In genomic region chr6:81752084-81752968, GRCh38 we compare ENCODE assay signal across 8 cellular contexts. TPM values are rescaled to one million over a fixed set of nuclear protein-coding genes. Genes with fewer than 3 reads are reported as not detected.
DNase-seq lines count a peak whose midpoint lies in the region; ATAC-seq, FAIRE-seq and TF ChIP-seq lines count a peak whose summit lies in the region.

TENT5A (minus strand) TSS chr6:81752681; CDS start chr6:81752141, 540 bp downstream.

- peak within 1 kb of the TSS; percentile 35 to 87 (median 81); a peak in 4 of 7 replicates for H3K27ac Mint-ChIP-seq in H9
- H3K27ac Mint-ChIP-seq in activated naive CD8-positive, alpha-beta T cell treated with anti-CD3 and anti-CD28 coated beads, Interleukin-2, amount 10 ng/mL, durations not matched to agents 7 days and 5 days: peak within 1 kb of the TSS; percentile 91

- H3K4me3 ChIP-seq in MM.1S (ENCODE audit: low read length) (peak within 1 kb of the TSS; percentile 92), pancreas (peak within 1 kb of the TSS; percentile 53 to 91 (median 84)), thymus (ENCODE audit: low read length) (peak within 1 kb of the TSS; percentile 91)

- H3K27me3 ChIP-seq in H9 (ENCODE audit: insufficient read depth, low read length): peaks cover 7% of the 10 kb centered on the region; the same call in 1 of the 2 replicates
- no peaks in the 10 kb centered on the region for H3K27me3 ChIP-seq in MM.1S (replicated peaks; ENCODE audit: insufficient read depth, low read length)
- no peaks in the 10 kb centered on the region for H3K27me3 ChIP-seq in pancreas
- peaks cover 20% of the 10 kb centered on the region for H3K27me3 ChIP-seq in thymus (ENCODE audit: control insufficient read depth, insufficient read depth)

- H3K27ac ChIP-seq in H9 (ENCODE audit: insufficient read length, low read depth, low read length): no peak within 1 kb of the TSS
- H3K27ac ChIP-seq in MM.1S (ENCODE audit: low read length): peak within 1 kb of the TSS; percentile 87
- peak within 1 kb of the TSS; percentile 90 to 99 (median 96) for H3K27ac ChIP-seq in pancreas
- peak within 1 kb of the TSS; percentile 94 for H3K27ac ChIP-seq in thymus (ENCODE audit: low read depth)

- H2BK15ac ChIP-seq in H9 (ENCODE audit: low read depth, low read length): no peak within 1 kb of the TSS

- H3K4me1 ChIP-seq in H9 (ENCODE audit: insufficient read depth, low read length) (no peaks in the 10 kb centered on the region), MM.1S (ENCODE audit: low read length) (no peaks in the 10 kb centered on the region), pancreas (peaks cover 0 to 23% (median 14%) of the 10 kb centered on the region in 3 donors), thymus (ENCODE audit: control insufficient read depth, insufficient read depth, low read length) (peaks cover 8% of the 10 kb centered on the region)

- no peak within 1 kb of the TSS for H4K8ac ChIP-seq in H9 (replicated peaks; ENCODE audit: insufficient read length, low read depth, low read length)

- peaks cover 0 to 2% of the 10 kb centered on the region in 2 experiments; a peak in 1 of 5 replicates for H3K9me3 Mint-ChIP-seq in H9
- no peaks in the 10 kb centered on the region for H3K9me3 Mint-ChIP-seq in activated naive CD8-positive, alpha-beta T cell treated with anti-CD3 and anti-CD28 coated beads, Interleukin-2, amount 10 ng/mL, durations not matched to agents 7 days and 5 days

- no peak within 1 kb of the TSS for H2AK5ac ChIP-seq in H9 (ENCODE audit: insufficient read length, low read length)

- H4K91ac ChIP-seq in H9 (ENCODE audit: insufficient read length, low read depth, low read length): no peak within 1 kb of the TSS

- peaks cover 0 to 3% (median 0%) of the 10 kb centered on the region in 3 experiments; a peak in 3 of 7 replicates for H3K36me3 Mint-ChIP-seq in H9 (ENCODE audit: insufficient read depth in 1 of 3, low read depth in 3 of 3)
- peaks cover 10% of the 10 kb centered on the region for H3K36me3 Mint-ChIP-seq in activated naive CD8-positive, alpha-beta T cell treated with anti-CD3 and anti-CD28 coated beads, Interleukin-2, amount 10 ng/mL, durations not matched to agents 7 days and 5 days

- no peak within 1 kb of the TSS for H3K4ac ChIP-seq in H9 (ENCODE audit: low read depth, low read length)

- intact Hi-C loops in Right ventricle myocardium inferior (cut with DNase I): loop anchor here (2.0 to 10.0 kb wide), 9 partner anchors 85 to 1540 kb away; no protein-coding TSS in a partner anchor
- intact Hi-C loops in pancreas (cut with DNase I): loop anchor here in 1 of 3 donors (10.0 kb wide), 1 partner anchor 1148 kb away; no protein-coding TSS in a partner anchor

- H3K23ac ChIP-seq in H9 (ENCODE audit: insufficient read length, low read depth, low read length): no peak within 1 kb of the TSS

- no peak for FAIRE-seq in pancreas (lab: Jason Lieb, UNC)

- no peak within 1 kb of the TSS for H2BK5ac ChIP-seq in H9 (ENCODE audit: insufficient read length, low read length)

- no peak within 1 kb of the TSS for H2BK12ac ChIP-seq in H9 (ENCODE audit: insufficient read length, low read depth, low read length)

- no peak within 1 kb of the TSS for H2BK120ac ChIP-seq in H9 (ENCODE audit: low read depth, low read length, poor library complexity, severe bottlenecking)

- H3K18ac ChIP-seq in H9 (ENCODE audit: insufficient read length, low read depth, low read length): peak within 1 kb of the TSS; percentile 3

- peaks cover 43% of the 10 kb centered on the region for H3K27me3 Mint-ChIP-seq in H9 (ENCODE audit: low read depth)
- peaks cover 10% of the 10 kb centered on the region for H3K27me3 Mint-ChIP-seq in activated naive CD8-positive, alpha-beta T cell treated with anti-CD3 and anti-CD28 coated beads, Interleukin-2, amount 10 ng/mL, durations not matched to agents 7 days and 5 days

- no peaks in the 10 kb centered on the region for H3K9me2 ChIP-seq in MM.1S (replicated peaks; ENCODE audit: insufficient read depth, low read length)

- no peaks in the 10 kb centered on the region for H3K79me2 ChIP-seq in H9 (ENCODE audit: insufficient read depth, low read length)
- H3K79me2 ChIP-seq in MM.1S (ENCODE audit: low read length): no peaks in the 10 kb centered on the region

- H2BK20ac ChIP-seq in H9 (ENCODE audit: low read depth, low read length, poor library complexity, severe bottlenecking): no peak within 1 kb of the TSS

- H3K4me3 Mint-ChIP-seq in H9: peak within 1 kb of the TSS; percentile 90 to 91
- H3K4me3 Mint-ChIP-seq in activated naive CD8-positive, alpha-beta T cell treated with anti-CD3 and anti-CD28 coated beads, Interleukin-2, amount 10 ng/mL, durations not matched to agents 7 days and 5 days: peak within 1 kb of the TSS; percentile 96

- TF ChIP-seq CTCF in H9 (conservative IDR thresholded peaks at IDR 0.05) (peak; percentile 26; the same call in 1 of the 3 replicates), MM.1S (IDR thresholded peaks at IDR 0.05; ENCODE audit: low read length) (no peak; the same call in 1 of the 2 replicates), pancreas (IDR thresholded peaks at IDR 0.05) (no peak)

- peak within 1 kb of the TSS; percentile 70 for H3K4me2 ChIP-seq in H9 (ENCODE audit: insufficient read depth, insufficient read length, low read length)
- H3K4me2 ChIP-seq in MM.1S (ENCODE audit: low read depth, low read length): peak within 1 kb of the TSS; percentile 64

- DNase-seq in GM04503 (ENCODE audit: low read depth): peak; percentile 68
- peak; percentile 94 for DNase-seq in H9
- DNase-seq in MM.1S: peak; percentile 87
- peak; percentile 87 for DNase-seq in SKM-1 treated with dmso at 0.1 percent for 144 hours (lab: John Stamatoyannopoulos, UW; ENCODE audit: unreplicated experiment)
- peak; percentile 87 for DNase-seq in activated naive CD8-positive, alpha-beta T cell treated with anti-CD3 and anti-CD28 coated beads, Interleukin-2, amount 10 ng/mL, durations not matched to agents 7 days and 5 days
- peak; percentile 98 for DNase-seq in Right ventricle myocardium inferior (ENCODE audit: missing footprints)
- peak; percentile 91 to 95 (median 93) for DNase-seq in pancreas

- no CpG with 5 or more reads among the region's 78 CpGs for WGBS in H9 (ENCODE audit: extremely low coverage, insufficient read length, low lambda C conversion rate)
- WGBS in pancreas, 2 donors: 0 to 1% methylated on average over 55 to 78 of the region's 78 CpGs
- under 1% methylated on average over 78 of the region's 78 CpGs for WGBS in thymus

- H3K23me2 ChIP-seq in H9 (ENCODE audit: insufficient read length, low read depth, low read length, poor library complexity, severe bottlenecking): peaks cover 12% of the 10 kb centered on the region

- H3K14ac ChIP-seq in H9 (ENCODE audit: insufficient read depth, low read length): peak within 1 kb of the TSS; percentile 33

- H3K56ac ChIP-seq in H9 (ENCODE audit: insufficient read length, low read depth, low read length): no peak within 1 kb of the TSS

- H3K9me3 ChIP-seq in H9 (ENCODE audit: control insufficient read depth, low read depth, low read length) (no peaks in the 10 kb centered on the region), MM.1S (replicated peaks; ENCODE audit: insufficient read depth, low read length) (no peaks in the 10 kb centered on the region), pancreas (no peaks in the 10 kb centered on the region), thymus (ENCODE audit: control insufficient read depth) (no peaks in the 10 kb centered on the region)

- peaks cover 26 to 28% of the 10 kb centered on the region in 2 experiments for H3K4me1 Mint-ChIP-seq in H9
- peaks cover 22% of the 10 kb centered on the region for H3K4me1 Mint-ChIP-seq in activated naive CD8-positive, alpha-beta T cell treated with anti-CD3 and anti-CD28 coated beads, Interleukin-2, amount 10 ng/mL, durations not matched to agents 7 days and 5 days

- H3F3A ChIP-seq in MM.1S (ENCODE audit: insufficient read depth, low read length): peaks cover 19% of the 10 kb centered on the region

- no peak within 1 kb of the TSS for H4K5ac ChIP-seq in H9 (ENCODE audit: insufficient read length, low read depth, low read length)

- no peak within 1 kb of the TSS for H3T11ph ChIP-seq in H9 (ENCODE audit: low read length)

- H3K36me3 ChIP-seq in MM.1S (replicated peaks; ENCODE audit: insufficient read depth, low read length) (no peaks in the 10 kb centered on the region), pancreas (no peaks in the 10 kb centered on the region), thymus (ENCODE audit: control insufficient read depth, insufficient read depth) (no peaks in the 10 kb centered on the region)

- no peaks in the 10 kb centered on the region for H4K20me1 ChIP-seq in H9 (ENCODE audit: control insufficient read depth, insufficient read depth, insufficient read length)
- H4K20me1 ChIP-seq in MM.1S (ENCODE audit: insufficient read depth, low read length): no peaks in the 10 kb centered on the region

- H3K9ac ChIP-seq in H9 (ENCODE audit: extremely low read depth, insufficient read length, low read length): peak within 1 kb of the TSS; percentile 15
- H3K9ac ChIP-seq in MM.1S (ENCODE audit: low read length): peak within 1 kb of the TSS; percentile 70

- H3K79me1 ChIP-seq in H9 (ENCODE audit: insufficient read depth, low read depth, low read length, poor library complexity, severe bottlenecking): no peaks in the 10 kb centered on the region

- H2AFZ ChIP-seq in H9 (ENCODE audit: low read length) (peak within 1 kb of the TSS; percentile 60), MM.1S (ENCODE audit: low read length) (peak within 1 kb of the TSS; percentile 73)

- POLR2A ChIA-PET in activated naive CD8-positive, alpha-beta T cell treated with anti-CD3 and anti-CD28 coated beads, Interleukin-2, amount 10 ng/mL, durations not matched to agents 7 days and 5 days (lab: Charles Lee): interaction anchor here (1.6 to 2.3 kb wide), 2 partner anchors 1313 to 1646 kb away, joined by 4 to 7 read pairs; partner anchors contain the start of genes BCKDHB and UBE3D

- ATAC-seq in activated naive CD8-positive, alpha-beta T cell treated with anti-CD3 and anti-CD28 coated beads, Interleukin-2, amount 10 ng/mL, durations not matched to agents 7 days and 5 days (ENCODE audit: low read depth): peak; percentile 79
- peak; percentile 88 for ATAC-seq in Right ventricle myocardium inferior
- peak; percentile 86 to 91 (median 89) for ATAC-seq in pancreas

RNA-seq across cellular contexts. Expression of gene TENT5A, which starts in this region (rescaled TPM):
- total RNA-seq in H9 (2021) (1.4 and 1.6 TPM in 2 replicates), Right ventricle myocardium inferior (60.9 TPM), pancreas (1 to 10 TPM; 2.8 to 7.7 (median 5.1) TPM)
- 1 to 10 TPM; 2.8 to 3.1 TPM for total RNA-seq in activated naive CD8-positive, alpha-beta T cell treated with anti-CD3 and anti-CD28 coated beads, Interleukin-2, amount 10 ng/mL, durations not matched to agents 7 days and 5 days
- polyA plus RNA-seq in pancreas (10 to 100 TPM in 1 of 2 donors, 1 to 10 TPM in 1; 3.2 to 12.2 TPM), thymus (4.7 TPM)
